ENCODE assay signal across 23 cellular contexts in the genomic region with DNA sequence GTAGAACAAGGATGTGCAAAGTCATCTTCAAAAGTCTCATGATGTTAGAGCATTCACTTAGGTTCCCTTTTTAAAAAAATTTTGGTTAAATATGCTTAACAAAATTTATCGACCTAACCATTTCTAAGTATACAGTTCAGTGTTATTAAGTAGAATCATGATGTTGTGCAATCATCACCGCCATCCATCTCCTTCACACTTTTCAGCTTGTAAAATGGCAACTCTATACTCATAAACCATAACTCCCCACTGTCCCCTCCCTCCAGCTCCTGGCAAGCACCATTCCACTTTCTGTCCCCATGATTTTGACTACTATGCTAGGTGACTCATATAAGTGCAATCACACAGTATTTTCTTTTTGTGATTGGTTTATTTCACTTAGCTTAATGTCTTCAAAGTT.
DNase-seq lines count a peak whose midpoint lies in the region; ATAC-seq, FAIRE-seq and TF ChIP-seq lines count a peak whose summit lies in the region.
"Had no signal": no experiment of that assay in that cellular context is flagged by ENCODE, and none has a peak within 500 bp of the region (broad histone marks: within the 10 kb centered on the region; RNA-seq: fewer than 3 reads in every experiment).

No MANE protein-coding gene starts in this region.

- BruUV-seq in HepG2 (replicated peaks; lab: Mats Ljungman, UMichigan): no TSS peak

- ATAC-seq in HepG2 (no peak), right lobe of liver (no peak), WTC11 (no peak)
- ATAC-seq: CD8-positive, alpha-beta T cell had no signal

- H3K4me1 Mint-ChIP-seq in WTC11: peaks cover 54% of the 10 kb centered on the region
- H3K4me1 Mint-ChIP-seq: B cell; CD4-positive, CD25-positive, alpha-beta regulatory T cell had no signal

- no peak overlapping the region for H3K27ac ChIP-seq in HepG2 (ENCODE audit: extremely low read length, insufficient read depth, low read length)
- no peak overlapping the region for H3K27ac ChIP-seq in right lobe of liver
- no peak overlapping the region for H3K27ac ChIP-seq in smooth muscle cell (ENCODE audit: low read depth)
- H3K27ac ChIP-seq in mesendoderm (ENCODE audit: low read depth, low read length): no peak overlapping the region
- H3K27ac ChIP-seq: 22Rv1, BLaER1, C4-2B had no signal

- no peak overlapping the region for H2AFZ ChIP-seq in HepG2 (ENCODE audit: low read length)
- H2AFZ ChIP-seq in smooth muscle cell (ENCODE audit: low read depth): no peak overlapping the region

- H3K4me2 ChIP-seq in HepG2 (ENCODE audit: low read depth, low read length) (no peak overlapping the region), smooth muscle cell (no peak overlapping the region), mesendoderm (ENCODE audit: low read length) (no peak overlapping the region)
- H3K4me2 ChIP-seq: BLaER1 had no signal

- intact Hi-C loops in HepG2 (cut with micrococcal nuclease; ENCODE audit: unreplicated experiment): no loop called here
- intact Hi-C loops in right lobe of liver (cut with DNase I): no loop called here

- H3K27me3 ChIP-seq in HepG2 (ENCODE audit: control insufficient read depth in 1 of 2, insufficient read depth in 2 of 2, low read length in 2 of 2): no peaks in the 10 kb centered on the region
- H3K27me3 ChIP-seq in right lobe of liver: no peaks in the 10 kb centered on the region
- no peaks in the 10 kb centered on the region for H3K27me3 ChIP-seq in smooth muscle cell (ENCODE audit: low read depth)
- no peaks in the 10 kb centered on the region for H3K27me3 ChIP-seq in mesendoderm (ENCODE audit: insufficient read depth, low read length, poor library complexity)
- H3K27me3 ChIP-seq: BLaER1 had no signal

- peak overlapping the region; percentile 35; the same call in 1 of the 2 replicates for H3K27ac Mint-ChIP-seq in WTC11
- H3K27ac Mint-ChIP-seq: B cell; CD4-positive, CD25-positive, alpha-beta regulatory T cell; CD8-positive, alpha-beta T cell; HFFc6 had no signal

- in situ Hi-C loops in HepG2 (cut with HindIII; ENCODE audit: extremely low pct_ligation_motif_present, low pct_unique_long_range_greater_than_20kb): no loop called here

- no peak overlapping the region for H3K4me3 ChIP-seq in HepG2 (replicated peaks in 1 of 3; ENCODE audit: insufficient read depth in 1 of 3, low read depth in 2 of 3, low read length in 3 of 3)
- H3K4me3 ChIP-seq in right lobe of liver: no peak overlapping the region
- H3K4me3 ChIP-seq in smooth muscle cell: no peak overlapping the region
- H3K4me3 ChIP-seq in mesendoderm (ENCODE audit: low read length): no peak overlapping the region
- H3K4me3 ChIP-seq: BLaER1 had no signal

- no peaks in the 10 kb centered on the region for H3K36me3 ChIP-seq in HepG2 (replicated peaks in 1 of 2; ENCODE audit: control insufficient read depth in 1 of 2, insufficient read depth in 2 of 2, low read length in 2 of 2)
- no peaks in the 10 kb centered on the region for H3K36me3 ChIP-seq in right lobe of liver
- no peaks in the 10 kb centered on the region for H3K36me3 ChIP-seq in smooth muscle cell (ENCODE audit: low read depth)
- H3K36me3 ChIP-seq in mesendoderm (ENCODE audit: control insufficient read depth, insufficient read depth, low read length): no peaks in the 10 kb centered on the region
- H3K36me3 ChIP-seq: BLaER1 had no signal

- H3K4me1 ChIP-seq in HepG2 (ENCODE audit: insufficient read depth, low read length): no peaks in the 10 kb centered on the region
- no peaks in the 10 kb centered on the region for H3K4me1 ChIP-seq in right lobe of liver
- H3K4me1 ChIP-seq in smooth muscle cell (ENCODE audit: low read depth): no peaks in the 10 kb centered on the region
- no peaks in the 10 kb centered on the region for H3K4me1 ChIP-seq in mesendoderm (ENCODE audit: control insufficient read depth, low read depth, low read length)
- H3K4me1 ChIP-seq: BLaER1, Caco-2 had no signal

- TF ChIP-seq POLR2A in HepG2 (IDR thresholded peaks at IDR 0.05; ENCODE audit: insufficient read depth in 1 of 2, low read depth in 2 of 2, low read length in 2 of 2): no peak
- TF ChIP-seq POLR2A in right lobe of liver (IDR thresholded peaks at IDR 0.05): no peak

- H3K23ac ChIP-seq in mesendoderm (ENCODE audit: low read length): no peak overlapping the region

- H2BK5ac ChIP-seq in mesendoderm (ENCODE audit: low read length): no peak overlapping the region

- peaks cover 39% of the 10 kb centered on the region for H3K9me3 ChIP-seq in HepG2 (ENCODE audit: low read length)
- H3K9me3 ChIP-seq in right lobe of liver: no peaks in the 10 kb centered on the region
- H3K9me3 ChIP-seq in smooth muscle cell (replicated peaks; ENCODE audit: low read depth): no peaks in the 10 kb centered on the region
- H3K9me3 ChIP-seq: BLaER1, Caco-2 had no signal

- CTCF ChIA-PET in HepG2 (lab: Yijun Ruan, JAX; ENCODE audit: low intra/inter-chr PET ratio, low total read pairs): no interaction called here
- CTCF ChIA-PET in WTC11 (lab: Charles Lee): no interaction called here

- H4K5ac ChIP-seq in mesendoderm (ENCODE audit: low read length): no peak overlapping the region

- H4K20me1 ChIP-seq in HepG2 (ENCODE audit: insufficient read depth, low read length): no peaks in the 10 kb centered on the region
- no peaks in the 10 kb centered on the region for H4K20me1 ChIP-seq in smooth muscle cell (ENCODE audit: low read depth)
- H4K20me1 ChIP-seq: BLaER1 had no signal

- H3K4me3 Mint-ChIP-seq in WTC11: no peak overlapping the region
- H3K4me3 Mint-ChIP-seq: B cell; CD4-positive, CD25-positive, alpha-beta regulatory T cell; CD8-positive, alpha-beta T cell; HFFc6 had no signal

- H3K79me2 ChIP-seq in HepG2 (ENCODE audit: insufficient read depth, low read length) (no peaks in the 10 kb centered on the region), smooth muscle cell (ENCODE audit: low read depth) (no peaks in the 10 kb centered on the region), mesendoderm (ENCODE audit: control insufficient read depth, insufficient read depth, low read length) (peaks cover 2% of the 10 kb centered on the region)

- peaks cover 3% of the 10 kb centered on the region for H3K36me3 Mint-ChIP-seq in WTC11
- H3K36me3 Mint-ChIP-seq: CD4-positive, CD25-positive, alpha-beta regulatory T cell; CD8-positive, alpha-beta T cell had no signal

- TF ChIP-seq CTCF in HepG2 (CRISPR knock-in tag; IDR thresholded peaks at IDR 0.05) (no peak), right lobe of liver (IDR thresholded peaks at IDR 0.05) (no peak), WTC11 (IDR thresholded peaks at IDR 0.05) (no peak), smooth muscle cell (IDR thresholded peaks at IDR 0.05; ENCODE audit: borderline replicate concordance, insufficient read depth, poor library complexity, severe bottlenecking) (no peak)

- no peak overlapping the region for H4K8ac ChIP-seq in mesendoderm (ENCODE audit: low read depth, low read length)

- no peak overlapping the region for H2BK15ac ChIP-seq in mesendoderm (replicated peaks; ENCODE audit: low read depth)

- H3F3A ChIP-seq in smooth muscle cell (ENCODE audit: low read depth): no peaks in the 10 kb centered on the region

- DNase-seq in HepG2 (ENCODE audit: low spot score): no peak
- no peak for DNase-seq in right lobe of liver
- DNase-seq in WTC11 (ENCODE audit: low spot score): no peak
- no peak for DNase-seq in HCEC 1CT
- DNase-seq in smooth muscle cell (lab: John Stamatoyannopoulos, UW; ENCODE audit: unreplicated experiment): no peak
- no peak for DNase-seq in mesendoderm
- DNase-seq in epidermal melanocyte (ENCODE audit: insufficient read length, low spot score): no peak
- DNase-seq: Caco-2; CD4-positive, CD25-positive, alpha-beta regulatory T cell; CD8-positive, alpha-beta T cell; DMS153; DMS79; GF-D8; GOT3; H7; HFFc6 had no signal

- WGBS in HepG2 (ENCODE audit: low lambda C conversion rate): 42% methylated on average over 2 of the region's 2 CpGs
- 82% methylated on average over 2 of the region's 2 CpGs for WGBS in right lobe of liver (ENCODE audit: insufficient coverage, low coverage, low lambda C conversion rate, missing lambda C conversion rate)
- WGBS in smooth muscle cell (ENCODE audit: low lambda C conversion rate): 95% methylated on average over 2 of the region's 2 CpGs
- no CpG with 5 or more reads among the region's 2 CpGs for WGBS in mesendoderm (ENCODE audit: extremely low coverage, insufficient coverage, low lambda C conversion rate)

- no peak overlapping the region for H3K4ac ChIP-seq in mesendoderm (ENCODE audit: low read depth, low read length)

- no peak overlapping the region for H3K56ac ChIP-seq in mesendoderm (ENCODE audit: low read length)

- POLR2A ChIA-PET in HepG2 (lab: Yijun Ruan, JAX): no interaction called here
- POLR2A ChIA-PET in WTC11 (lab: Charles Lee): no interaction called here

- H3K79me1 ChIP-seq in mesendoderm (ENCODE audit: low read length): no peaks in the 10 kb centered on the region

- no peaks in the 10 kb centered on the region for H3K27me3 Mint-ChIP-seq in WTC11 (ENCODE audit: low read depth)
- H3K27me3 Mint-ChIP-seq: B cell; CD4-positive, CD25-positive, alpha-beta regulatory T cell had no signal

- TF ChIP-seq EP300 in HepG2 (IDR thresholded peaks at IDR 0.05; ENCODE audit: low read depth in 2 of 2, low read length in 2 of 2) (no peak), HepG2 (CRISPR knock-in tag; IDR thresholded peaks at IDR 0.05; ENCODE audit: borderline replicate concordance) (no peak), Ishikawa (IDR thresholded peaks at IDR 0.05; ENCODE audit: borderline replicate concordance) (no peak)

- H3K9me3 Mint-ChIP-seq in WTC11: no peaks in the 10 kb centered on the region
- H3K9me3 Mint-ChIP-seq: HFFc6 had no signal

- H2AK5ac ChIP-seq in mesendoderm (ENCODE audit: low read length): no peak overlapping the region

- no peak overlapping the region for H2BK120ac ChIP-seq in mesendoderm (ENCODE audit: low read depth, low read length)

- no peak for TF ChIP-seq RAD21 in HepG2 (CRISPR knock-in tag; IDR thresholded peaks at IDR 0.05)
- no peak for TF ChIP-seq RAD21 in Ishikawa (IDR thresholded peaks at IDR 0.05; ENCODE audit: low read depth)

- H3K9ac ChIP-seq in HepG2 (ENCODE audit: insufficient read depth, low read depth, low read length): no peak overlapping the region
- H3K9ac ChIP-seq in smooth muscle cell (ENCODE audit: low read depth): no peak overlapping the region
- no peak overlapping the region for H3K9ac ChIP-seq in mesendoderm (ENCODE audit: low read length)
- H3K9ac ChIP-seq: BLaER1 had no signal

- H3K18ac ChIP-seq in mesendoderm (ENCODE audit: low read length): no peak overlapping the region

- FAIRE-seq in HepG2 (lab: Jason Lieb, UNC): no peak
- FAIRE-seq: A204.1, GM12891 had no signal

TF ChIP-seq in HepG2, 621 proteins besides CTCF, POLR2A, EP300 and RAD21 (continues in another document):
- peak; percentile 32; the same call in 1 of the 2 replicates for TF ChIP-seq CEBPB (IDR thresholded peaks at IDR 0.05; ENCODE audit: borderline replicate concordance, low read depth, low read length)

TF ChIP-seq in Ishikawa, 13 proteins besides CTCF, POLR2A, EP300 and RAD21 (continues in another document):
- TF ChIP-seq CEBPB (IDR thresholded peaks at IDR 0.05): 0 out of 2 replicates have a peak, but pooled peaks have one; percentile 35
- TF ChIP-seq TCF12 (IDR thresholded peaks at IDR 0.05; ENCODE audit: low read depth): no peak

TF ChIP-seq in WTC11, 78 proteins besides CTCF, POLR2A, EP300 and RAD21 (continues in another document):
- TF ChIP-seq NR2C2 (CRISPR knock-in tag; IDR thresholded peaks at IDR 0.05): no peak
- no peak for TF ChIP-seq RELA (CRISPR knock-in tag; IDR thresholded peaks at IDR 0.05; ENCODE audit: borderline replicate concordance)
- 0 out of 2 replicates have a peak, but pooled peaks have one; percentile 24 for TF ChIP-seq EMX1 (CRISPR knock-in tag; IDR thresholded peaks at IDR 0.05)
